In the genomic region with DNA sequence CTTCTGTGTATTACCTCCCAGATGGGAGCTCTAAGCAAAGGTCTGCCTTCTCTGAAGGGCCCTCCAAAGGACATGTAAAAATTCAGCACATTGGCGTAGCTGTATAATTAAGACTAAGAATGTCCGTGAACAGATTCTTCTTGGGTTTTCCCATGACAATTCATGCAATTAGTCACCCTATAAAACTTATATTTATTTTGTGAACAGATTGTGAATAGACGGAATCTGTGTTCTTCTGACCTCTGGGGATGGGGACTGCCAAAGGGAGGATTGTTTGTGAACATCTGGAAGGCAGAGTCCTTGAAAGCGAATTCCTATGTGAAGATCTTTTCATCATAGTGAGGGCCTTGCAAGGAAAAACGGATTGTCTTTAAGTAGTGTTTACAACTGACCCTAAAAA, we compare ENCODE assay signal across 15 cellular contexts.
"Had no signal": no experiment of that assay in that cellular context is flagged by ENCODE, and none has a peak within 500 bp of the region (broad histone marks: within the 10 kb centered on the region; RNA-seq: fewer than 3 reads in every experiment).

No MANE protein-coding gene starts in this region.

- H3K27me3 ChIP-seq: left lung, upper lobe of right lung had no signal

- DNase-seq: activated CD4-positive, alpha-beta T cell treated with anti-CD3 and anti-CD28 coated beads, Interleukin-2, amount 50 U/mL, for 4 hours; activated effector memory CD4-positive, alpha-beta T cell treated with Interleukin-2 at 50 U/mL for 16 hours; activated T-cell treated with anti-CD3 and anti-CD28 coated beads, Interleukin-2, amount 50 U/mL, for 24 hours; central memory CD4-positive, alpha-beta T cell; islet precursor cell; left lung; mesenchymal stem cell; stimulated activated CD4-positive, alpha-beta T cell treated with anti-CD3 and anti-CD28 coated beads, Interleukin-15, amount 100 ng/mL, for 24 hours; stimulated activated CD4-positive, alpha-beta T cell treated with anti-CD3 and anti-CD28 coated beads, Interleukin-4, amount 100 ng/mL, for 24 hours; T-helper 17 cell; upper lobe of right lung had no signal

- H3K36me3 Mint-ChIP-seq: activated naive CD4-positive, alpha-beta T cell treated with anti-CD3 and anti-CD28 coated beads, Interleukin-2, amount 50 U/mL, for 24 hours had no signal

- H3K9me3 Mint-ChIP-seq: activated naive CD4-positive, alpha-beta T cell treated with anti-CD3 and anti-CD28 coated beads, Interleukin-2, amount 50 U/mL, for 24 hours; activated T-cell treated with anti-CD3 and anti-CD28 coated beads, Interleukin-2, amount 50 U/mL, for 24 hours; neural crest cell; stimulated activated naive CD8-positive, alpha-beta T cell treated with anti-CD3 and anti-CD28 coated beads, Interleukin-15, Interleukin-2, amounts not matched to agents 100 ng/mL and 50 ng/mL, for 24 hours had no signal

- H3K4me1 ChIP-seq: left lung, upper lobe of right lung had no signal

- ATAC-seq: esophagus mucosa, left lung, T-helper 17 cell, upper lobe of right lung had no signal

- H3K4me3 ChIP-seq: left lung, upper lobe of right lung had no signal

- H3K4me3 Mint-ChIP-seq: activated naive CD4-positive, alpha-beta T cell treated with anti-CD3 and anti-CD28 coated beads, Interleukin-2, amount 50 U/mL, for 24 hours; activated T-cell treated with anti-CD3 and anti-CD28 coated beads, Interleukin-2, amount 50 U/mL, for 24 hours; neural crest cell; stimulated activated naive CD8-positive, alpha-beta T cell treated with anti-CD3 and anti-CD28 coated beads, Interleukin-15, Interleukin-2, amounts not matched to agents 100 ng/mL and 50 ng/mL, for 24 hours; T-helper 17 cell had no signal

- H3K9me3 ChIP-seq: left lung, upper lobe of right lung had no signal

- H3K27ac ChIP-seq: left lung, upper lobe of right lung had no signal

- H3K27ac Mint-ChIP-seq: activated naive CD4-positive, alpha-beta T cell treated with anti-CD3 and anti-CD28 coated beads, Interleukin-2, amount 50 U/mL, for 24 hours; activated T-cell treated with anti-CD3 and anti-CD28 coated beads, Interleukin-2, amount 50 U/mL, for 24 hours; stimulated activated naive CD8-positive, alpha-beta T cell treated with anti-CD3 and anti-CD28 coated beads, Interleukin-15, Interleukin-2, amounts not matched to agents 100 ng/mL and 50 ng/mL, for 24 hours; T-helper 17 cell had no signal

- H3K27me3 Mint-ChIP-seq: activated T-cell treated with anti-CD3 and anti-CD28 coated beads, Interleukin-2, amount 50 U/mL, for 24 hours had no signal

- H3K36me3 ChIP-seq: left lung, upper lobe of right lung had no signal
